In genomic region chr18:80147418-80148315, GRCh38 we compare ENCODE assay signal across 1 cellular context.
TF ChIP-seq lines count a peak whose summit lies in the region.

No MANE protein-coding gene starts in this region.

TF ChIP-seq in HEK293, 187 proteins besides CTCF, POLR2A, EP300 and RAD21 (continued from another document):
- TF ChIP-seq PRDM10 (tag by site-specific recombination; IDR thresholded peaks at IDR 0.05) (no peak), ZNF560 (tag by site-specific recombination; IDR thresholded peaks at IDR 0.05; ENCODE audit: borderline replicate concordance) (no peak), ZNF114 (tag by site-specific recombination; IDR thresholded peaks at IDR 0.05) (no peak), ZBTB26 (tag by site-specific recombination; optimal IDR thresholded peaks at IDR 0.05) (peak; percentile 22), GLIS2 (tag by site-specific recombination; IDR thresholded peaks at IDR 0.05) (peak; percentile 52), ZNF324 (tag by site-specific recombination; IDR thresholded peaks at IDR 0.05) (no peak), ZNF473 (tag by site-specific recombination; IDR thresholded peaks at IDR 0.05) (no peak), EGR2 (tag by site-specific recombination; IDR thresholded peaks at IDR 0.05; ENCODE audit: low read depth) (peak; percentile 15; the same call in 1 of the 2 replicates), ZFHX2 (tag by site-specific recombination; conservative IDR thresholded peaks at IDR 0.05) (peak; percentile 60), ZNF404 (tag by site-specific recombination; IDR thresholded peaks at IDR 0.05) (no peak), ZNF174 (tag by site-specific recombination; IDR thresholded peaks at IDR 0.05) (no peak), ZNF623 (tag by site-specific recombination; IDR thresholded peaks at IDR 0.05) (no peak), GFI1B (tag by site-specific recombination; IDR thresholded peaks at IDR 0.05) (peak; percentile 62; the same call in 1 of the 2 replicates), ZSCAN23 (tag by site-specific recombination; IDR thresholded peaks at IDR 0.05) (no peak), ZNF157 (tag by site-specific recombination; IDR thresholded peaks at IDR 0.05) (no peak), ZNF214 (tag by site-specific recombination; IDR thresholded peaks at IDR 0.05; ENCODE audit: borderline replicate concordance) (no peak), SP2 (tag by site-specific recombination; IDR thresholded peaks at IDR 0.05) (peak; percentile 73), TRIM28 (IDR thresholded peaks at IDR 0.05; ENCODE audit: borderline replicate concordance, low read length) (no peak), ZNF398 (tag by site-specific recombination; IDR thresholded peaks at IDR 0.05) (no peak), ZNF660 (tag by site-specific recombination; IDR thresholded peaks at IDR 0.05) (no peak), REPIN1 (tag by site-specific recombination; IDR thresholded peaks at IDR 0.05; ENCODE audit: low read depth) (no peak), ZNF510 (tag by site-specific recombination; IDR thresholded peaks at IDR 0.05; ENCODE audit: insufficient replicate concordance) (no peak), ZBTB7A (tag by site-specific recombination; IDR thresholded peaks at IDR 0.05; ENCODE audit: low read depth) (no peak), YY2 (tag by site-specific recombination; IDR thresholded peaks at IDR 0.05) (no peak), ZSCAN30 (tag by site-specific recombination; IDR thresholded peaks at IDR 0.05) (peak; percentile 49; the same call in 1 of the 2 replicates), YY1 (tag by site-specific recombination; IDR thresholded peaks at IDR 0.05) (no peak), ZNF335 (tag by site-specific recombination; conservative IDR thresholded peaks at IDR 0.05) (0 out of 2 replicates have a peak, but pooled peaks have one; percentile 22), ZNF629 (tag by site-specific recombination; IDR thresholded peaks at IDR 0.05) (no peak), ZBTB20 (tag by site-specific recombination; IDR thresholded peaks at IDR 0.05) (no peak), ZEB2 (tag by site-specific recombination; IDR thresholded peaks at IDR 0.05) (no peak), ZNF423 (tag by site-specific recombination; IDR thresholded peaks at IDR 0.05) (no peak)
